31 cellular contexts compared by ENCODE assay signal in the genomic region with DNA sequence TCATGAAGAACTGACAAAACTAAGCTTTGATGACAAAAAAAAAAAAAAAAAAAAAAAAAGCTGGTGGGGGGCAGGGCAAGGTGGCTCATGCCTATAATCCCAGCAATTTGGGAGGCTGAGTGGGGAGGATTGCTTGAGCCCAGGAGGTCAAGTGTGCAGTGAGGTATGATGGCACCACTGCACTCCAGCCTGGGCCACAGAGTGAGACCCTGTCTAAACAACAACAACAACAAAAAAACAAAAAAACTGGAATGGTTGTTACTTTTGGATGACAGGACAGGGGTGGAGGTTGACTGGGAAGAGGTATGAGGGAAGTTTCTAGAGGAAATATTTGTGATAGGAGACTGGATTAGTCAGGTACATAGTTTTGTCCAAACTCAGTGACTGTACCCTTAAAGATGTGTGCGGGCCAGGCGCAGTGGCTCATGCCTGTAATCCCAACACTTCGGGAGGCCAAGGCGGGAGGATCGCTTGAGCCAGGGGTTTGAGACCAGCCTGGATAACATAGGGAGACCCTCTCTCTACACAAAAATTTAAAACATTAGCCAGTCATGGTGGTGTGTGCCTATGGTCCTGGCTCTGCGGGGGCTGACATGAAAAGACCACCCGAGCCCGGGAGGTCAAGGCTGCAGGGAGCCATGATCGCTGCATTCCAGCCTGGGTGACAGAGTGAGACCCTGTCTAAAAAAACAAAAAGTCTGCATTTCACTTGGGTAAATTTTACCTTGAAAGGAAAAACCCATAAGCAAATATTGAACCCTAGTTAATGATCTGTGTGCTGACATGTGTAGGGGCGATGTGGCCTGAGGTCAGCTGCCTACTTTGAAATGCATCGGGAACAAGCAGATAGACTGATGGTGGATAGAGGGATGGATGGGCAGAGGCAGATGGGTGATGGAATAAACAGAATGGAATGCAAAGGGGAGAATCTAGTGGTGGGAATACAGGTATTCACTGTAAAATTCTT. TPM values are rescaled to one million over a fixed set of nuclear protein-coding genes. Genes with fewer than 3 reads are reported as not detected.
"Had no signal": no experiment of that assay in that cellular context is flagged by ENCODE, and none has a peak within 500 bp of the region (broad histone marks: within the 10 kb centered on the region; RNA-seq: fewer than 3 reads in every experiment).

No MANE protein-coding gene starts in this region.

- H3K27ac Mint-ChIP-seq: activated naive CD8-positive, alpha-beta T cell treated with anti-CD3 and anti-CD28 coated beads, Interleukin-2, amount 10 ng/mL, durations not matched to agents 7 days and 5 days; activated T-helper 2 cell treated with anti-CD3 and anti-CD28 coated beads, Interferon-gamma antibody, Interleukin-2, Interleukin-4, amounts not matched to agents 10 μg/mL and 5 μg/mL and 100 μg/mL, durations not matched to agents 14 hours and 24 hours and 36 hours; stimulated activated effector memory CD8-positive, alpha-beta T cell treated with anti-CD3 and anti-CD28 coated beads, Interleukin-12 subunit alpha, Interleukin-12 subunit beta, amount 100 ng/mL, for 72 hours had no signal

- H3K4me3 Mint-ChIP-seq: activated naive CD8-positive, alpha-beta T cell treated with anti-CD3 and anti-CD28 coated beads, Interleukin-2, amount 10 ng/mL, durations not matched to agents 7 days and 5 days; activated T-cell treated with anti-CD3 and anti-CD28 coated beads, Interleukin-2, amount 50 U/mL, for 4 hours; effector memory CD8-positive, alpha-beta T cell; stimulated activated effector memory CD8-positive, alpha-beta T cell treated with anti-CD3 and anti-CD28 coated beads, Interleukin-12 subunit alpha, Interleukin-12 subunit beta, amount 100 ng/mL, for 72 hours; stimulated activated naive CD8-positive, alpha-beta T cell treated with anti-CD3 and anti-CD28 coated beads, Interleukin-15, amount 100 ng/mL, for 72 hours had no signal

- H3K27me3 Mint-ChIP-seq: effector memory CD8-positive, alpha-beta T cell; stimulated activated naive CD8-positive, alpha-beta T cell treated with anti-CD3 and anti-CD28 coated beads, Interleukin-15, amount 100 ng/mL, for 72 hours had no signal

- H3K4me1 Mint-ChIP-seq: stimulated activated naive CD8-positive, alpha-beta T cell treated with anti-CD3 and anti-CD28 coated beads, Interleukin-15, amount 100 ng/mL, for 72 hours had no signal

- H3K4me1 ChIP-seq: colonic mucosa had no signal

- H3K36me3 ChIP-seq: breast epithelium, colonic mucosa, transverse colon, vagina had no signal

- H3K9me3 Mint-ChIP-seq: activated T-cell treated with anti-CD3 and anti-CD28 coated beads, Interleukin-2, amount 50 U/mL, for 4 hours; effector memory CD8-positive, alpha-beta T cell; stimulated activated effector memory CD8-positive, alpha-beta T cell treated with anti-CD3 and anti-CD28 coated beads, Interleukin-12 subunit alpha, Interleukin-12 subunit beta, amount 100 ng/mL, for 72 hours had no signal

- DNase-seq: activated CD4-positive, alpha-beta T cell treated with anti-CD3 and anti-CD28 coated beads, Interleukin-2, amount 50 U/mL, for 4 hours; activated CD8-positive, alpha-beta memory T cell treated with anti-CD3 and anti-CD28 coated beads, Interleukin-2, amount 50 U/mL, for 48 hours; activated naive CD4-positive, alpha-beta T cell; activated naive CD8-positive, alpha-beta T cell treated with anti-CD3 and anti-CD28 coated beads, Interleukin-2, amount 10 ng/mL, durations not matched to agents 7 days and 5 days; activated T-cell treated with anti-CD3 and anti-CD28 coated beads, Interleukin-2, amount 50 U/mL, for 4 hours; amniotic stem cell; colonic mucosa; dorsolateral prefrontal cortex; effector memory CD8-positive, alpha-beta T cell; foreskin melanocyte; hippocampal formation; kidney glomerular epithelial cell; left ventricle myocardium superior; occipital lobe; posterior cingulate gyrus; stimulated activated CD4-positive, alpha-beta T cell treated with anti-CD3 and anti-CD28 coated beads, Interleukin-12 subunit alpha, Interleukin-12 subunit beta, amount 100 ng/mL, for 4 hours; stimulated activated CD4-positive, alpha-beta T cell treated with anti-CD3 and anti-CD28 coated beads, Interleukin-1b, Interleukin-23, amount 100 ng/mL, for 48 hours; stimulated activated naive CD8-positive, alpha-beta T cell treated with anti-CD3 and anti-CD28 coated beads, Interleukin-15, amount 100 ng/mL, for 72 hours; T-helper 1 cell; transverse colon; WERI-Rb-1 had no signal

- H3K4me3 ChIP-seq: breast epithelium, colonic mucosa, dorsolateral prefrontal cortex, suprapubic skin, transverse colon, vagina had no signal

- H3K27me3 ChIP-seq: breast epithelium, colonic mucosa, dorsolateral prefrontal cortex, suprapubic skin, transverse colon, vagina had no signal

- H3K9me3 ChIP-seq: breast epithelium, colonic mucosa, suprapubic skin, transverse colon, vagina had no signal

- H3K27ac ChIP-seq: breast epithelium, colonic mucosa, suprapubic skin, transverse colon, vagina, WERI-Rb-1 had no signal

- ATAC-seq: activated T-cell treated with anti-CD3 and anti-CD28 coated beads, Interleukin-2, amount 50 U/mL, for 4 hours; effector memory CD8-positive, alpha-beta T cell; esophagus mucosa; left ventricle myocardium superior; right cardiac atrium; stimulated activated effector memory CD8-positive, alpha-beta T cell treated with anti-CD3 and anti-CD28 coated beads, Interleukin-12 subunit alpha, Interleukin-12 subunit beta, amount 100 ng/mL, for 72 hours; stimulated activated naive CD8-positive, alpha-beta T cell treated with anti-CD3 and anti-CD28 coated beads, Interleukin-15, amount 100 ng/mL, for 72 hours had no signal

- FAIRE-seq: endothelial cell of umbilical vein, TTC549 had no signal

RNA-seq across cellular contexts. Expression of gene CERS4, which starts 37.0 kb away (rescaled TPM):
- total RNA-seq: myocyte had no signal
